21 cellular contexts compared by ENCODE assay signal in genomic region chr5:82967072-82967471, GRCh38.
DNase-seq lines count a peak whose midpoint lies in the region; ATAC-seq and TF ChIP-seq lines count a peak whose summit lies in the region.
"Had no signal": no experiment of that assay in that cellular context is flagged by ENCODE, and none has a peak within 500 bp of the region (broad histone marks: within the 10 kb centered on the region; RNA-seq: fewer than 3 reads in every experiment).

No MANE protein-coding gene starts in this region.

- H3K4me1 ChIP-seq in GM23338 (ENCODE audit: insufficient read depth) = peaks cover 20% of the 10 kb centered on the region
- H3K4me1 ChIP-seq in HEK293 (ENCODE audit: control insufficient read depth, insufficient read depth, low read length) = no peaks in the 10 kb centered on the region
- peaks cover 14% of the 10 kb centered on the region for H3K4me1 ChIP-seq in PC-3 (ENCODE audit: insufficient read depth, low read length)
- peaks cover 17% of the 10 kb centered on the region for H3K4me1 ChIP-seq in neuron (ENCODE audit: insufficient read depth, low read length)
- no peaks in the 10 kb centered on the region for H3K4me1 ChIP-seq in smooth muscle cell (ENCODE audit: low read depth)
- H3K4me1 ChIP-seq: BLaER1 had no signal

- H3K27ac Mint-ChIP-seq in GM23338 = peak overlapping the region; percentile 71; the same call in 1 of the 2 replicates
- H3K27ac Mint-ChIP-seq: CD14-positive monocyte; CD4-positive, alpha-beta memory T cell; HFFc6 had no signal

- no peak overlapping the region for H3K9ac ChIP-seq in PC-3 (ENCODE audit: low read length)
- H3K9ac ChIP-seq in smooth muscle cell (ENCODE audit: low read depth) = no peak overlapping the region
- H3K9ac ChIP-seq: BLaER1, GM23248 had no signal

- peaks cover 9% of the 10 kb centered on the region for H3K27me3 Mint-ChIP-seq in GM23338 (ENCODE audit: insufficient read depth, low read depth, poor library complexity)

- H4K20me1 ChIP-seq in GM23338 (replicated peaks; ENCODE audit: insufficient read depth) (no peaks in the 10 kb centered on the region), PC-3 (ENCODE audit: low read length) (no peaks in the 10 kb centered on the region), smooth muscle cell (ENCODE audit: low read depth) (no peaks in the 10 kb centered on the region)
- H4K20me1 ChIP-seq: BLaER1 had no signal

- H3K36me3 ChIP-seq in GM23338 (ENCODE audit: insufficient read depth) (no peaks in the 10 kb centered on the region), HEK293 (ENCODE audit: control insufficient read depth in 2 of 2, insufficient read depth in 1 of 2, low read length in 2 of 2) (no peaks in the 10 kb centered on the region), PC-3 (ENCODE audit: low read depth, low read length) (peaks cover 6% of the 10 kb centered on the region; the same call in 1 of the 2 replicates), neuron (ENCODE audit: insufficient read depth, low read length) (no peaks in the 10 kb centered on the region), smooth muscle cell (ENCODE audit: low read depth) (no peaks in the 10 kb centered on the region)
- H3K36me3 ChIP-seq: BLaER1 had no signal

- H3K4me1 Mint-ChIP-seq in GM23338 = peaks cover 30% of the 10 kb centered on the region
- H3K4me1 Mint-ChIP-seq: CD14-positive monocyte had no signal

- POLR2A ChIA-PET in HEK293 (lab: Yijun Ruan, JAX) (no interaction called here), PC-3 (lab: Charles Lee; ENCODE audit: unreplicated experiment) (interaction anchor here (0.6 kb wide), 1 partner anchor 36 kb away, joined by 3 read pairs; no protein-coding TSS in a partner anchor)

- intact Hi-C loops in PC-3 (cut with micrococcal nuclease) = no loop called here

- TF ChIP-seq CTCF in GM23338 (conservative IDR thresholded peaks at IDR 0.05; ENCODE audit: low read depth in 2 of 2) = no peak
- TF ChIP-seq CTCF in HEK293 (tag by site-specific recombination; IDR thresholded peaks at IDR 0.05) = no peak
- no peak for TF ChIP-seq CTCF in PC-3 (conservative IDR thresholded peaks at IDR 0.05; ENCODE audit: low read depth, low read length)
- no peak for TF ChIP-seq CTCF in smooth muscle cell (IDR thresholded peaks at IDR 0.05; ENCODE audit: borderline replicate concordance, insufficient read depth, poor library complexity, severe bottlenecking)
- no peak for TF ChIP-seq CTCF in GM13977 (IDR thresholded peaks at IDR 0.05; ENCODE audit: extremely low read depth, insufficient read depth, missing control alignments)

- H2AFZ ChIP-seq in GM23338 = 0 out of 2 replicates have a peak overlapping the region, but pooled peaks have one; percentile 0
- H2AFZ ChIP-seq in PC-3 (ENCODE audit: low read length) = 0 out of 2 replicates have a peak overlapping the region, but pooled peaks have one; percentile 7
- H2AFZ ChIP-seq in neuron (ENCODE audit: low read depth, low read length) = peak overlapping the region; percentile 0
- no peak overlapping the region for H2AFZ ChIP-seq in smooth muscle cell (ENCODE audit: low read depth)
- H2AFZ ChIP-seq: GM23248 had no signal

- peaks cover 20% of the 10 kb centered on the region for H3K36me3 Mint-ChIP-seq in GM23338 (ENCODE audit: low read depth)
- H3K36me3 Mint-ChIP-seq: CD14-positive monocyte; CD4-positive, alpha-beta memory T cell had no signal

- no peaks in the 10 kb centered on the region for H3K79me2 ChIP-seq in GM23338 (replicated peaks; ENCODE audit: insufficient read depth)
- 0 out of 2 replicates have a peak, but pooled peaks cover 5% of the 10 kb centered on the region for H3K79me2 ChIP-seq in PC-3 (ENCODE audit: low read length)
- H3K79me2 ChIP-seq in smooth muscle cell (ENCODE audit: low read depth) = no peaks in the 10 kb centered on the region

- in situ Hi-C loops in GM13977 (cut with MboI; ENCODE audit: low pct_unique_long_range_greater_than_20kb, low sequenced_read_pairs, unreplicated experiment) = no loop called here

- H3K4me3 ChIP-seq in GM23338 = no peak overlapping the region
- H3K4me3 ChIP-seq in HEK293 (ENCODE audit: low read depth, low read length) = no peak overlapping the region
- no peak overlapping the region for H3K4me3 ChIP-seq in PC-3 (ENCODE audit: low read length)
- no peak overlapping the region for H3K4me3 ChIP-seq in neuron (ENCODE audit: low read length)
- H3K4me3 ChIP-seq in smooth muscle cell = no peak overlapping the region
- H3K4me3 ChIP-seq: BLaER1, GM23248, K562 had no signal

- CTCF ChIA-PET in HEK293 (lab: Yijun Ruan, JAX) = no interaction called here
- CTCF ChIA-PET in PC-3 (lab: Charles Lee) = no interaction called here

- peaks cover 9% of the 10 kb centered on the region; the same call in 1 of the 2 replicates for H3K9me2 ChIP-seq in GM23338 (ENCODE audit: insufficient read depth)
- H3K9me2 ChIP-seq in PC-3 (replicated peaks; ENCODE audit: low read length) = no peaks in the 10 kb centered on the region

- H3K9me3 Mint-ChIP-seq in GM23338 = peaks cover 18% of the 10 kb centered on the region
- H3K9me3 Mint-ChIP-seq: CD4-positive, alpha-beta memory T cell; HFFc6 had no signal

- H3K4me3 Mint-ChIP-seq in GM23338 = no peak overlapping the region; the same call in 2 of the 3 replicates
- H3K4me3 Mint-ChIP-seq: CD14-positive monocyte; CD4-positive, alpha-beta memory T cell; HFFc6 had no signal

- no peaks in the 10 kb centered on the region for H3K9me3 ChIP-seq in HEK293 (ENCODE audit: control insufficient read depth, insufficient read depth, low read depth, low read length)
- no peaks in the 10 kb centered on the region for H3K9me3 ChIP-seq in PC-3 (ENCODE audit: low read length)
- no peaks in the 10 kb centered on the region for H3K9me3 ChIP-seq in neuron (ENCODE audit: low read length)
- H3K9me3 ChIP-seq in smooth muscle cell (replicated peaks; ENCODE audit: low read depth) = no peaks in the 10 kb centered on the region
- H3K9me3 ChIP-seq: BLaER1 had no signal

- no peaks in the 10 kb centered on the region for H3K27me3 ChIP-seq in GM23338 (ENCODE audit: insufficient read depth)
- H3K27me3 ChIP-seq in PC-3 (ENCODE audit: low read length) = no peaks in the 10 kb centered on the region
- H3K27me3 ChIP-seq in neuron (ENCODE audit: insufficient read depth, low read length) = no peaks in the 10 kb centered on the region
- H3K27me3 ChIP-seq in smooth muscle cell (ENCODE audit: low read depth) = no peaks in the 10 kb centered on the region
- H3K27me3 ChIP-seq: BLaER1 had no signal

- H3F3A ChIP-seq in GM23338 (replicated peaks; ENCODE audit: low read depth) = no peaks in the 10 kb centered on the region
- H3F3A ChIP-seq in PC-3 (ENCODE audit: low read length, unreplicated experiment) = no peaks in the 10 kb centered on the region
- no peaks in the 10 kb centered on the region for H3F3A ChIP-seq in smooth muscle cell (ENCODE audit: low read depth)

- H3K27ac ChIP-seq in GM23338 (ENCODE audit: low read depth) (no peak overlapping the region), HEK293 (ENCODE audit: extremely low read depth, low read depth, low read length) (no peak overlapping the region), PC-3 (ENCODE audit: low read length) (no peak overlapping the region), smooth muscle cell (ENCODE audit: low read depth) (no peak overlapping the region)
- H3K27ac ChIP-seq: BLaER1, GM23248 had no signal

- H3K4me2 ChIP-seq in GM23338 (peak overlapping the region; percentile 26; the same call in 1 of the 2 replicates), PC-3 (ENCODE audit: low read length) (no peak overlapping the region), smooth muscle cell (no peak overlapping the region)
- H3K4me2 ChIP-seq: BLaER1 had no signal

- peak; percentile 42 for DNase-seq in GM23338 (ENCODE audit: low spot score)
- DNase-seq in PC-3 = no peak
- DNase-seq in smooth muscle cell (lab: John Stamatoyannopoulos, UW; ENCODE audit: unreplicated experiment) = no peak
- no peak for DNase-seq in NCI-H2029 treated with DMSO at 0.1 percent for 48 hours (lab: John Stamatoyannopoulos, UW)
- no peak for DNase-seq in GM13977 (ENCODE audit: low spot score)
- DNase-seq: 8988T; CD4-positive, alpha-beta memory T cell; DMS153; DMS79; GF-D8; GM23248; H7; HFFc6; IMR-90; Karpas-422 had no signal

- BruUV-seq in PC-3 (replicated peaks; lab: Mats Ljungman, UMichigan) = no TSS peak

- ATAC-seq in GM23338 = peak; percentile 62
- no peak for ATAC-seq in PC-3
- no peak for ATAC-seq in HG02870 (IDR thresholded peaks at IDR 0.05; ENCODE audit: unreplicated experiment)
- ATAC-seq: K562 had no signal

TF ChIP-seq in GM23338, 12 proteins besides CTCF, POLR2A, EP300 and RAD21:
- TF ChIP-seq POLR2AphosphoS5 (IDR thresholded peaks at IDR 0.05; ENCODE audit: low read depth) (no peak), STAT1 (IDR thresholded peaks at IDR 0.05; ENCODE audit: unreplicated experiment) (no peak), ZNF114 (CRISPR knock-in tag; IDR thresholded peaks at IDR 0.05) (no peak), NANOG (IDR thresholded peaks at IDR 0.05; ENCODE audit: borderline replicate concordance) (no peak)
TF ChIP-seq in GM23338: peak in this region for 0.

TF ChIP-seq in HEK293, 187 proteins besides CTCF, POLR2A, EP300 and RAD21:
- no peak for TF ChIP-seq ZNF654 (tag by site-specific recombination; IDR thresholded peaks at IDR 0.05; ENCODE audit: low read depth)
- 0 out of 2 replicates have a peak, but pooled peaks have one; percentile 52 for TF ChIP-seq PRDM1 (tag by site-specific recombination; IDR thresholded peaks at IDR 0.05)
- no peak for TF ChIP-seq ZNF580 (tag by site-specific recombination; IDR thresholded peaks at IDR 0.05)
- TF ChIP-seq ZFP69B (tag by site-specific recombination; IDR thresholded peaks at IDR 0.05) = no peak
- no peak for TF ChIP-seq ZFP3 (tag by site-specific recombination; IDR thresholded peaks at IDR 0.05; ENCODE audit: low read depth)
- no peak for TF ChIP-seq ZNF544 (tag by site-specific recombination; IDR thresholded peaks at IDR 0.05)
TF ChIP-seq in HEK293: peak in this region for 1.
